ENCODE assay signal across 14 cellular contexts in the genomic region with DNA sequence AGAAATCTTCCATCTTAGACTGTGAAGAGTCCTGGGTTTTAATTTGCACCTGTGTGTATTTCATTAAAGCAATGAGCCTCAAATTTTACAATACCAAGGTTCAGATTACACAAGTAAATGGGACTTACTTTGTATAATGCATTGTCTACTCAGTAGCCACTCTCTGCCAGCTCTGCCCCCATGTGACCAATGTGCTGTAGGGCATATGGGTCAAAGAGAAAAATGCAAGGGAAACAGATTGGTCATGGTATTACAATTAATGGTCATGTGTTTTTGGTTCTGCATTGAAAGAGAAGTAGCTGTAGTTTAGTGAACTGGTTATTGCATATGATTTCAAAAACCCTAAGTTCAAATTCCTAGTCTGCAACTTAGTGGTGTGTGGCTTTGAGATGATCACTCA.
DNase-seq lines count a peak whose midpoint lies in the region; ATAC-seq and TF ChIP-seq lines count a peak whose summit lies in the region.
"Had no signal": no experiment of that assay in that cellular context is flagged by ENCODE, and none has a peak within 500 bp of the region (broad histone marks: within the 10 kb centered on the region; RNA-seq: fewer than 3 reads in every experiment).

No MANE protein-coding gene starts in this region.

- no peak overlapping the region for H2AFZ ChIP-seq in Karpas-422 (ENCODE audit: low read length)

- H3K27ac ChIP-seq in upper lobe of right lung (no peak overlapping the region), Karpas-422 (ENCODE audit: low read length) (no peak overlapping the region), colonic mucosa (no peak overlapping the region)
- H3K27ac ChIP-seq: A549, Peyer's patch had no signal

- no peaks in the 10 kb centered on the region for H4K20me1 ChIP-seq in Karpas-422 (ENCODE audit: insufficient read depth, low read depth, low read length)

- no peaks in the 10 kb centered on the region for H3K9me2 ChIP-seq in Karpas-422 (replicated peaks; ENCODE audit: insufficient read depth, low read length)

- ATAC-seq in upper lobe of right lung: peak; percentile 89
- ATAC-seq: A549; effector memory CD8-positive, alpha-beta T cell had no signal

- H3K4me3 ChIP-seq in fibroblast of pulmonary artery (replicated peaks; ENCODE audit: low read depth, low read length) (no peak overlapping the region), upper lobe of right lung (no peak overlapping the region), Karpas-422 (ENCODE audit: low read length) (no peak overlapping the region), colonic mucosa (no peak overlapping the region)
- H3K4me3 ChIP-seq: A549, Peyer's patch had no signal

- H3K36me3 ChIP-seq in upper lobe of right lung (no peaks in the 10 kb centered on the region), Karpas-422 (ENCODE audit: insufficient read depth, low read length) (no peaks in the 10 kb centered on the region), colonic mucosa (no peaks in the 10 kb centered on the region)
- H3K36me3 ChIP-seq: Peyer's patch had no signal

- no peaks in the 10 kb centered on the region for H3K79me2 ChIP-seq in Karpas-422 (ENCODE audit: low read length)

- H3K9me3 ChIP-seq in upper lobe of right lung (no peaks in the 10 kb centered on the region), Karpas-422 (ENCODE audit: low read length) (no peaks in the 10 kb centered on the region), colonic mucosa (no peaks in the 10 kb centered on the region)
- H3K9me3 ChIP-seq: A549, Peyer's patch had no signal

- no peak overlapping the region for H3K9ac ChIP-seq in Karpas-422 (ENCODE audit: low read length)
- no peak overlapping the region for H3K9ac ChIP-seq in colonic mucosa (ENCODE audit: low read depth in 2 of 2, low read length in 2 of 2)

- DNase-seq in NCI-H82 (lab: John Stamatoyannopoulos, UW): peak; percentile 7
- DNase-seq in NCI-H82 treated with DMSO at 0.1 percent for 48 hours (lab: John Stamatoyannopoulos, UW; ENCODE audit: unreplicated experiment): no peak
- peak; percentile 56 for DNase-seq in RPMI7951 (ENCODE audit: low read depth)
- DNase-seq in fibroblast of pulmonary artery (ENCODE audit: low read depth): peak; percentile 23
- no peak for DNase-seq in upper lobe of right lung
- no peak for DNase-seq in amniotic stem cell (lab: John Stamatoyannopoulos, UW)
- DNase-seq in Karpas-422: no peak
- DNase-seq in colonic mucosa: no peak
- DNase-seq: effector memory CD8-positive, alpha-beta T cell; NCI-H2081; Peyer's patch; substantia nigra; T1000 had no signal

- H3K27me3 ChIP-seq in upper lobe of right lung (no peaks in the 10 kb centered on the region), Karpas-422 (ENCODE audit: low read length) (no peaks in the 10 kb centered on the region), colonic mucosa (no peaks in the 10 kb centered on the region)
- H3K27me3 ChIP-seq: Peyer's patch had no signal

- H3K4me1 ChIP-seq in upper lobe of right lung (no peaks in the 10 kb centered on the region), Karpas-422 (ENCODE audit: low read length) (no peaks in the 10 kb centered on the region), colonic mucosa (no peaks in the 10 kb centered on the region)
- H3K4me1 ChIP-seq: A549, Peyer's patch had no signal

- intact Hi-C loops in upper lobe of right lung (cut with DNase I): no loop called here
- intact Hi-C loops in colonic mucosa (cut with DNase I): no loop called here

- no peak overlapping the region for H3K4me2 ChIP-seq in Karpas-422 (ENCODE audit: low read depth, low read length, poor library complexity, severe bottlenecking)
- H3K4me2 ChIP-seq: A549 had no signal

- TF ChIP-seq CTCF in fibroblast of pulmonary artery (IDR thresholded peaks at IDR 0.05; ENCODE audit: low read length, missing control alignments): peak; percentile 7
- TF ChIP-seq CTCF in upper lobe of right lung (IDR thresholded peaks at IDR 0.05): no peak
- TF ChIP-seq CTCF in colonic mucosa (IDR thresholded peaks at IDR 0.05): no peak

Comparison
In these comparisons a context has a peak if more than half of its experiments do, and no peak if none do; other contexts are left out.
1. DNase-seq: peak in NCI-H82 (single experiment), RPMI7951 (single experiment) and fibroblast of pulmonary artery (single experiment); none in NCI-H82 treated with DMSO at 0.1 percent for 48 hours (single experiment), upper lobe of right lung (single experiment), amniotic stem cell (single experiment), Karpas-422 (single experiment) and colonic mucosa (single experiment).